In genomic region chr7:106114735-106115383, GRCh38 we compare ENCODE assay signal across 10 cellular contexts. TPM values are rescaled to one million over a fixed set of nuclear protein-coding genes. Genes with fewer than 3 reads are reported as not detected.
A peak's percentile ranks its signal among the peaks of the same experiment; 100 is the strongest.
DNase-seq lines count a peak whose midpoint lies in the region; ATAC-seq and TF ChIP-seq lines count a peak whose summit lies in the region.
"Had no signal": no experiment of that assay in that cellular context is flagged by ENCODE, and none has a peak within 500 bp of the region (broad histone marks: within the 10 kb centered on the region; RNA-seq: fewer than 3 reads in every experiment).

No MANE protein-coding gene starts in this region.

- 85% methylated on average over 5 of the region's 5 CpGs for WGBS in suprapubic skin

- no peak overlapping the region for H3K4me3 ChIP-seq in suprapubic skin

- CTCF ChIA-PET in activated CD8-positive, alpha-beta memory T cell treated with anti-CD3 and anti-CD28 coated beads, Interleukin-2, amount 10 ng/mL, durations not matched to agents 7 days and 5 days (lab: Charles Lee), result interaction anchor here (0.6 to 5.2 kb wide), 5 partner anchors 10 to 57 kb away, joined by 3 to 30 read pairs (median 3); no protein-coding TSS in a partner anchor

- no peaks in the 10 kb centered on the region for H3K9me3 ChIP-seq in suprapubic skin

- no peaks in the 10 kb centered on the region for H3K36me3 ChIP-seq in suprapubic skin

- no peak overlapping the region for H3K4me3 Mint-ChIP-seq in activated CD8-positive, alpha-beta memory T cell treated with anti-CD3 and anti-CD28 coated beads, Interleukin-2, amount 10 ng/mL, durations not matched to agents 7 days and 5 days
- H3K4me3 Mint-ChIP-seq in activated T-cell treated with anti-CD3 and anti-CD28 coated beads, Interleukin-2, amount 50 U/mL, for 24 hours, result peak overlapping the region; percentile 53
- H3K4me3 Mint-ChIP-seq in naive thymus-derived CD8-positive, alpha-beta T cell, result peak overlapping the region; percentile 68 to 89 (median 79)
- H3K4me3 Mint-ChIP-seq: HFFc6 had no signal

- peaks cover 3% of the 10 kb centered on the region for H3K36me3 Mint-ChIP-seq in activated CD8-positive, alpha-beta memory T cell treated with anti-CD3 and anti-CD28 coated beads, Interleukin-2, amount 10 ng/mL, durations not matched to agents 7 days and 5 days
- peaks cover 9% of the 10 kb centered on the region for H3K36me3 Mint-ChIP-seq in activated T-cell treated with anti-CD3 and anti-CD28 coated beads, Interleukin-2, amount 50 U/mL, for 24 hours (ENCODE audit: low read depth)
- H3K36me3 Mint-ChIP-seq in naive thymus-derived CD8-positive, alpha-beta T cell, result no peaks in the 10 kb centered on the region

- DNase-seq in activated CD8-positive, alpha-beta memory T cell treated with anti-CD3 and anti-CD28 coated beads for 24 hours, result peak; percentile 65
- DNase-seq in activated CD8-positive, alpha-beta memory T cell treated with anti-CD3 and anti-CD28 coated beads, Interleukin-2, amount 10 ng/mL, durations not matched to agents 7 days and 5 days, result no peak
- peak; percentile 47 for DNase-seq in activated T-cell treated with anti-CD3 and anti-CD28 coated beads, Interleukin-2, amount 50 U/mL, for 24 hours
- peak; percentile 16 to 79 (median 34) for DNase-seq in naive thymus-derived CD8-positive, alpha-beta T cell
- DNase-seq in suprapubic skin (ENCODE audit: low spot score in 2 of 2) (no peak), SKM-1 treated with dmso at 0.1 percent for 144 hours (lab: John Stamatoyannopoulos, UW; ENCODE audit: unreplicated experiment) (no peak)
- DNase-seq: HFFc6, NCI-H1694 treated with DMSO at 0.1 percent for 48 hours had no signal

- peak overlapping the region; percentile 60 for H3K27ac ChIP-seq in suprapubic skin

- no peaks in the 10 kb centered on the region for H3K9me3 Mint-ChIP-seq in activated CD8-positive, alpha-beta memory T cell treated with anti-CD3 and anti-CD28 coated beads, Interleukin-2, amount 10 ng/mL, durations not matched to agents 7 days and 5 days (ENCODE audit: low read depth)
- H3K9me3 Mint-ChIP-seq in activated T-cell treated with anti-CD3 and anti-CD28 coated beads, Interleukin-2, amount 50 U/mL, for 24 hours, result no peaks in the 10 kb centered on the region
- H3K9me3 Mint-ChIP-seq in naive thymus-derived CD8-positive, alpha-beta T cell, result no peaks in the 10 kb centered on the region
- H3K9me3 Mint-ChIP-seq: HFFc6 had no signal

- POLR2A ChIA-PET in naive thymus-derived CD8-positive, alpha-beta T cell (lab: Charles Lee), result interaction anchor here (1.2 to 8.5 kb wide), 6 partner anchors 10 to 1054 kb away, joined by 3 to 149 read pairs (median 15); partner anchors contain the start of genes HBP1 and NAMPT

- peaks cover 21% of the 10 kb centered on the region for H3K4me1 ChIP-seq in suprapubic skin

- peaks cover 39% of the 10 kb centered on the region for H3K4me1 Mint-ChIP-seq in activated CD8-positive, alpha-beta memory T cell treated with anti-CD3 and anti-CD28 coated beads, Interleukin-2, amount 10 ng/mL, durations not matched to agents 7 days and 5 days
- peaks cover 56% of the 10 kb centered on the region for H3K4me1 Mint-ChIP-seq in activated T-cell treated with anti-CD3 and anti-CD28 coated beads, Interleukin-2, amount 50 U/mL, for 24 hours (ENCODE audit: low read depth)
- peaks cover 32 to 67% (median 65%) of the 10 kb centered on the region in 4 donors for H3K4me1 Mint-ChIP-seq in naive thymus-derived CD8-positive, alpha-beta T cell

- peak; percentile 13 for TF ChIP-seq EP300 in suprapubic skin (IDR thresholded peaks at IDR 0.05)

- H3K27me3 ChIP-seq in suprapubic skin, result no peaks in the 10 kb centered on the region

- peaks cover 13% of the 10 kb centered on the region for H3K27me3 Mint-ChIP-seq in activated CD8-positive, alpha-beta memory T cell treated with anti-CD3 and anti-CD28 coated beads, Interleukin-2, amount 10 ng/mL, durations not matched to agents 7 days and 5 days
- H3K27me3 Mint-ChIP-seq in activated T-cell treated with anti-CD3 and anti-CD28 coated beads, Interleukin-2, amount 50 U/mL, for 24 hours, result no peaks in the 10 kb centered on the region
- no peaks in the 10 kb centered on the region for H3K27me3 Mint-ChIP-seq in naive thymus-derived CD8-positive, alpha-beta T cell

- H3K27ac Mint-ChIP-seq in activated CD8-positive, alpha-beta memory T cell treated with anti-CD3 and anti-CD28 coated beads, Interleukin-2, amount 10 ng/mL, durations not matched to agents 7 days and 5 days, result no peak overlapping the region
- H3K27ac Mint-ChIP-seq in activated T-cell treated with anti-CD3 and anti-CD28 coated beads, Interleukin-2, amount 50 U/mL, for 24 hours, result peak overlapping the region; percentile 80
- H3K27ac Mint-ChIP-seq in naive thymus-derived CD8-positive, alpha-beta T cell, result peak overlapping the region; percentile 89 to 99 (median 94)
- H3K27ac Mint-ChIP-seq: HFFc6 had no signal

- TF ChIP-seq POLR2A in suprapubic skin (IDR thresholded peaks at IDR 0.05), result no peak

- no peak for TF ChIP-seq CTCF in suprapubic skin (IDR thresholded peaks at IDR 0.05)

- no peak for ATAC-seq in activated CD8-positive, alpha-beta memory T cell treated with anti-CD3 and anti-CD28 coated beads, Interleukin-2, amount 10 ng/mL, durations not matched to agents 7 days and 5 days
- peak; percentile 18 for ATAC-seq in naive thymus-derived CD8-positive, alpha-beta T cell
- no peak for ATAC-seq in GM19328 (IDR thresholded peaks at IDR 0.05; ENCODE audit: unreplicated experiment)
- ATAC-seq in HG02642 (IDR thresholded peaks at IDR 0.05; ENCODE audit: poor library complexity, unreplicated experiment), result no peak

RNA-seq across cellular contexts. Expression of gene SYPL1, which starts 2.7 kb away (rescaled TPM):
- total RNA-seq in activated CD8-positive, alpha-beta memory T cell treated with anti-CD3 and anti-CD28 coated beads, Interleukin-2, amount 10 ng/mL, durations not matched to agents 7 days and 5 days, result 10 to 100 TPM; 21.9 to 24.1 TPM
- 10 to 100 TPM; 56.8 to 58.4 TPM for total RNA-seq in naive thymus-derived CD8-positive, alpha-beta T cell
- polyA plus RNA-seq in naive thymus-derived CD8-positive, alpha-beta T cell, result 10 to 100 TPM; 67.5 to 78.4 (median 68.8) TPM
- total RNA-seq in suprapubic skin, result 100 to 1,000 TPM in 2 of 4 donors, 10 to 100 TPM in 2; 71.3 to 115 (median 99.3) TPM

Comparison
In these comparisons a context has a peak if more than half of its experiments do, and no peak if none do; other contexts are left out.
1. DNase-seq: peak in activated CD8-positive, alpha-beta memory T cell treated with anti-CD3 and anti-CD28 coated beads for 24 hours (single experiment), activated T-cell treated with anti-CD3 and anti-CD28 coated beads, Interleukin-2, amount 50 U/mL, for 24 hours (single experiment) and naive thymus-derived CD8-positive, alpha-beta T cell (10 of 10); none in activated CD8-positive, alpha-beta memory T cell treated with anti-CD3 and anti-CD28 coated beads, Interleukin-2, amount 10 ng/mL, durations not matched to agents 7 days and 5 days (single experiment), suprapubic skin (0 of 2) and SKM-1 treated with dmso at 0.1 percent for 144 hours (single experiment).
2. ATAC-seq: peak in naive thymus-derived CD8-positive, alpha-beta T cell (2 of 2); none in activated CD8-positive, alpha-beta memory T cell treated with anti-CD3 and anti-CD28 coated beads, Interleukin-2, amount 10 ng/mL, durations not matched to agents 7 days and 5 days (single experiment), GM19328 (single experiment) and HG02642 (single experiment).